In genomic region chr12:11812558-11813421, GRCh38 we compare ENCODE assay signal across 8 cellular contexts.
DNase-seq lines count a peak whose midpoint lies in the region; ATAC-seq, FAIRE-seq and TF ChIP-seq lines count a peak whose summit lies in the region.

No MANE protein-coding gene starts in this region.

- TF ChIP-seq CTCF in K562 (IDR thresholded peaks at IDR 0.05 in 2 of 3, conservative IDR thresholded peaks at IDR 0.05 in 1 of 3; ENCODE audit: insufficient read depth in 2 of 3, low read depth in 1 of 3, low read length in 3 of 3) (no peak), liver (IDR thresholded peaks at IDR 0.05; ENCODE audit: low read depth, low read length, missing input control) (peak; percentile 6)

- TF ChIP-seq EP300 in K562 (IDR thresholded peaks at IDR 0.05; ENCODE audit: low read length), result no peak

- H3K9me3 ChIP-seq in K562 (replicated peaks; ENCODE audit: control insufficient read depth, insufficient read depth, low read depth, low read length), result no peaks in the 10 kb centered on the region
- H3K9me3 ChIP-seq in liver (ENCODE audit: control insufficient read depth in 4 of 4, low read length in 3 of 4), result no peaks in the 10 kb centered on the region

- no peak overlapping the region for H2AFZ ChIP-seq in K562 (ENCODE audit: low read depth, low read length)

- CTCF ChIA-PET in K562 (lab: Yijun Ruan, JAX; ENCODE audit: low intra/inter-chr PET ratio), result no interaction called here

- peaks cover 0 to 4% of the 10 kb centered on the region in 2 experiments; a peak in 2 of 5 replicates for H3K4me1 ChIP-seq in K562 (replicated peaks in 1 of 2; ENCODE audit: control insufficient read depth in 2 of 2, insufficient read depth in 2 of 2, low read length in 2 of 2)
- peaks cover 0 to 3% (median 0%) of the 10 kb centered on the region in 4 donors for H3K4me1 ChIP-seq in liver (ENCODE audit: control insufficient read depth in 4 of 4, insufficient read depth in 4 of 4, low read length in 3 of 4)

- H3K27ac ChIP-seq in K562 (ENCODE audit: extremely low read depth, low read depth, low read length), result no peak overlapping the region
- H3K27ac ChIP-seq in liver (ENCODE audit: low read depth in 1 of 2, low read length in 2 of 2), result peak overlapping the region; percentile 40 to 49
- peak overlapping the region; percentile 85 for H3K27ac ChIP-seq in substantia nigra (ENCODE audit: low read depth, low read length, poor library complexity, severe bottlenecking)

- peak overlapping the region; percentile 74 for H3K4me3 Mint-ChIP-seq in activated CD4-positive, alpha-beta T cell treated with anti-CD3 and anti-CD28 coated beads, Interleukin-2, amount 10 ng/mL, durations not matched to agents 24 days and 14 days

- peaks cover 71% of the 10 kb centered on the region for H3K4me1 Mint-ChIP-seq in activated CD4-positive, alpha-beta T cell treated with anti-CD3 and anti-CD28 coated beads, Interleukin-2, amount 10 ng/mL, durations not matched to agents 24 days and 14 days

- no peak for TF ChIP-seq POLR2A in K562 (conservative IDR thresholded peaks at IDR 0.05)

- peak; percentile 71 for DNase-seq in activated CD4-positive, alpha-beta T cell treated with anti-CD3 and anti-CD28 coated beads, Interleukin-2, amount 10 ng/mL, durations not matched to agents 24 days and 14 days
- DNase-seq in activated CD4-positive, alpha-beta T cell treated with anti-CD3 and anti-CD28 coated beads for 48 hours, result no peak
- DNase-seq in NCI-H345 treated with DMSO at 0.1 percent for 48 hours (lab: John Stamatoyannopoulos, UW; ENCODE audit: unreplicated experiment) (peak; percentile 59), K562 (ENCODE audit: extremely low read depth in 1 of 4, low spot score in 3 of 4) (no peak), substantia nigra (lab: John Stamatoyannopoulos, UW) (peak in 38 of 49 donors; percentile 12 to 77 (median 51)), glomerular visceral epithelial cell (ENCODE audit: extremely low spot score) (no peak)

- no peak for TF ChIP-seq RAD21 in K562 (CRISPR knock-in tag; conservative IDR thresholded peaks at IDR 0.05 in 1 of 2, IDR thresholded peaks at IDR 0.05 in 1 of 2)
- TF ChIP-seq RAD21 in liver (IDR thresholded peaks at IDR 0.05), result peak in 1 of 2 donors; percentile 10

- H3K36me3 ChIP-seq in K562 (ENCODE audit: control insufficient read depth, insufficient read depth, low read length) (no peaks in the 10 kb centered on the region), liver (ENCODE audit: control insufficient read depth in 4 of 4, insufficient read depth in 3 of 4, low read depth in 1 of 4, low read length in 3 of 4) (peaks cover 0 to 1% (median 0%) of the 10 kb centered on the region in 4 donors)

- no peak overlapping the region for H3K9ac ChIP-seq in K562 (ENCODE audit: insufficient read depth in 1 of 2, low read depth in 2 of 2, low read length in 2 of 2)
- H3K9ac ChIP-seq in liver (ENCODE audit: low read depth in 1 of 2, low read length in 2 of 2), result peak overlapping the region in 1 of 2 donors; percentile 22

- no peaks in the 10 kb centered on the region for H4K20me1 ChIP-seq in K562 (replicated peaks; ENCODE audit: control insufficient read depth, insufficient read depth, low read length)

- no peaks in the 10 kb centered on the region for H3K9me1 ChIP-seq in K562 (ENCODE audit: control insufficient read depth, insufficient read depth, low read length)

- H3K4me3 ChIP-seq in K562 (no peak overlapping the region), liver (ENCODE audit: low read depth in 1 of 3, low read length in 3 of 3) (no peak overlapping the region)

- no TSS peak for BruUV-seq in K562 (replicated peaks; lab: Mats Ljungman, UMichigan)

- H3K79me2 ChIP-seq in K562 (ENCODE audit: control insufficient read depth, insufficient read depth, low read length), result no peaks in the 10 kb centered on the region

- H3K27me3 Mint-ChIP-seq in activated CD4-positive, alpha-beta T cell treated with anti-CD3 and anti-CD28 coated beads, Interleukin-2, amount 10 ng/mL, durations not matched to agents 24 days and 14 days, result no peaks in the 10 kb centered on the region

- intact Hi-C loops in activated CD4-positive, alpha-beta T cell treated with anti-CD3 and anti-CD28 coated beads, Interleukin-2, amount 10 ng/mL, durations not matched to agents 24 days and 14 days (cut with micrococcal nuclease), result loop anchor here (2.0 kb wide), 3 partner anchors 22 to 40 kb away; no protein-coding TSS in a partner anchor
- intact Hi-C loops in K562 (cut with micrococcal nuclease), result no loop called here

- in situ Hi-C loops in K562 (cut with MboI), result no loop called here

- FAIRE-seq in K562 (lab: Jason Lieb, UNC), result no peak

- WGBS in K562 (ENCODE audit: insufficient coverage, low coverage, missing lambda C conversion rate), result 89% methylated on average over 5 of the region's 17 CpGs
- 63% methylated on average over 17 of the region's 17 CpGs for WGBS in liver

- peaks cover 52% of the 10 kb centered on the region for H3K36me3 Mint-ChIP-seq in activated CD4-positive, alpha-beta T cell treated with anti-CD3 and anti-CD28 coated beads, Interleukin-2, amount 10 ng/mL, durations not matched to agents 24 days and 14 days (ENCODE audit: low read depth)

- H3K4me2 ChIP-seq in K562 (ENCODE audit: insufficient read depth, low read length), result no peak overlapping the region

- H3K27ac Mint-ChIP-seq in activated CD4-positive, alpha-beta T cell treated with anti-CD3 and anti-CD28 coated beads, Interleukin-2, amount 10 ng/mL, durations not matched to agents 24 days and 14 days, result peak overlapping the region; percentile 88

- peaks cover 6% of the 10 kb centered on the region for H3K9me3 Mint-ChIP-seq in activated CD4-positive, alpha-beta T cell treated with anti-CD3 and anti-CD28 coated beads, Interleukin-2, amount 10 ng/mL, durations not matched to agents 24 days and 14 days

- ATAC-seq in HG02870 (IDR thresholded peaks at IDR 0.05; ENCODE audit: unreplicated experiment) (peak; percentile 84), K562 (peak; percentile 55)

- H3K27me3 ChIP-seq in K562 (ENCODE audit: control insufficient read depth in 2 of 2, insufficient read depth in 2 of 2, low read length in 2 of 2), result no peaks in the 10 kb centered on the region
- H3K27me3 ChIP-seq in liver (ENCODE audit: control insufficient read depth in 4 of 4, insufficient read depth in 4 of 4, low read length in 3 of 4), result no peaks in the 10 kb centered on the region

- POLR2A ChIA-PET in K562 (lab: Yijun Ruan, JAX), result interaction anchor here (0.7 to 2.6 kb wide), 3 partner anchors 11 to 1815 kb away, joined by 4 to 10 read pairs (median 4); no protein-coding TSS in a partner anchor

TF ChIP-seq in K562, 482 proteins besides CTCF, POLR2A, EP300 and RAD21 (continues in another document):
- TF ChIP-seq SP1 (CRISPR knock-in tag; IDR thresholded peaks at IDR 0.05) (no peak), ZFP36 (IDR thresholded peaks at IDR 0.05; ENCODE audit: low read depth, low read length, partially characterized antibody) (no peak), EWSR1 (IDR thresholded peaks at IDR 0.05; ENCODE audit: borderline replicate concordance, low read depth, partially characterized antibody) (no peak), ILK (tag; IDR thresholded peaks at IDR 0.05; ENCODE audit: borderline replicate concordance, low read depth) (no peak), ARID3A (IDR thresholded peaks at IDR 0.05; ENCODE audit: borderline replicate concordance, low read depth, low read length) (no peak)

TF ChIP-seq in liver, 16 proteins besides CTCF, POLR2A, EP300 and RAD21:
- TF ChIP-seq FOXA1 (IDR thresholded peaks at IDR 0.05), result no peak
- TF ChIP-seq TAF1 (conservative IDR thresholded peaks at IDR 0.05), result no peak
- no peak for TF ChIP-seq REST (IDR thresholded peaks at IDR 0.05)
- no peak for TF ChIP-seq JUND (IDR thresholded peaks at IDR 0.05)
- TF ChIP-seq HNF4G (IDR thresholded peaks at IDR 0.05), result no peak
- no peak for TF ChIP-seq NR2F2 (IDR thresholded peaks at IDR 0.05)
- no peak for TF ChIP-seq RXRA (IDR thresholded peaks at IDR 0.05)
- no peak for TF ChIP-seq MAX (IDR thresholded peaks at IDR 0.05)
- TF ChIP-seq EGR1 (IDR thresholded peaks at IDR 0.05; ENCODE audit: low read depth in 2 of 2), result no peak
- TF ChIP-seq ATF3 (IDR thresholded peaks at IDR 0.05), result no peak
- no peak for TF ChIP-seq FOXA2 (IDR thresholded peaks at IDR 0.05)
- TF ChIP-seq SP1 (IDR thresholded peaks at IDR 0.05), result no peak
TF ChIP-seq in liver: peak in this region for 0.

Comparison
In these comparisons a context has a peak if more than half of its experiments do, and no peak if none do; other contexts are left out.
1. DNase-seq: peak in activated CD4-positive, alpha-beta T cell treated with anti-CD3 and anti-CD28 coated beads, Interleukin-2, amount 10 ng/mL, durations not matched to agents 24 days and 14 days (single experiment), NCI-H345 treated with DMSO at 0.1 percent for 48 hours (single experiment) and substantia nigra (38 of 49); none in activated CD4-positive, alpha-beta T cell treated with anti-CD3 and anti-CD28 coated beads for 48 hours (single experiment), K562 (0 of 4) and glomerular visceral epithelial cell (single experiment).